ENCODE assay signal across 24 cellular contexts in genomic region chr11:34514597-34514996, GRCh38. TPM values are rescaled to one million over a fixed set of nuclear protein-coding genes. Genes with fewer than 3 reads are reported as not detected.
"Had no signal": no experiment of that assay in that cellular context is flagged by ENCODE, and none has a peak within 500 bp of the region (broad histone marks: within the 10 kb centered on the region; RNA-seq: fewer than 3 reads in every experiment).

No MANE protein-coding gene starts in this region.

- DNase-seq: activated CD4-positive, alpha-beta memory T cell treated with anti-CD3 and anti-CD28 coated beads, Interleukin-2, amount 10 ng/mL, durations not matched to agents 7 days and 5 days; activated CD4-positive, alpha-beta T cell treated with anti-CD3 and anti-CD28 coated beads for 36 hours; activated effector memory CD4-positive, alpha-beta T cell treated with Interleukin-2 at 50 U/mL for 16 hours; activated naive CD4-positive, alpha-beta T cell treated with anti-CD3 and anti-CD28 coated beads, Interleukin-2, amount 50 U/mL, for 16 hours; activated T-cell treated with anti-CD3 and anti-CD28 coated beads, Interleukin-2, amount 50 U/mL, for 4 hours; dorsolateral prefrontal cortex; endodermal cell; kidney; left ventricle myocardium superior; mesenchymal stem cell; naive thymus-derived CD8-positive, alpha-beta T cell; stimulated activated CD4-positive, alpha-beta T cell treated with anti-CD3 and anti-CD28 coated beads, Interleukin-15, amount 100 ng/mL, for 24 hours; stimulated activated CD4-positive, alpha-beta T cell treated with anti-CD3 and anti-CD28 coated beads, Interleukin-4, amount 100 ng/mL, for 1 hour; stimulated activated naive B cell treated with anti-CD40 and anti-IgM and Interleukin-4, amounts not matched to agents 10 μg/mL and 1 μg/mL and 100 μg/mL, for 72 hours; T1000; thyroid gland had no signal

- H3K27me3 ChIP-seq: cardiac muscle cell, dorsolateral prefrontal cortex, gastroesophageal sphincter, thyroid gland, vagina had no signal

- ATAC-seq: activated CD4-positive, alpha-beta T cell treated with anti-CD3 and anti-CD28 coated beads for 36 hours; activated T-cell treated with anti-CD3 and anti-CD28 coated beads, Interleukin-2, amount 50 U/mL, for 4 hours; gastroesophageal sphincter; left ventricle myocardium superior; naive thymus-derived CD8-positive, alpha-beta T cell; stimulated activated naive B cell treated with anti-CD40 and anti-IgM and Interleukin-4, amounts not matched to agents 10 μg/mL and 1 μg/mL and 100 μg/mL, for 72 hours had no signal

- H3K9me3 ChIP-seq: gastroesophageal sphincter, neutrophil, thyroid gland, vagina had no signal

- H3K36me3 ChIP-seq: cardiac muscle cell, gastroesophageal sphincter, neutrophil, thyroid gland, vagina had no signal

- H3K4me1 ChIP-seq: gastroesophageal sphincter, thyroid gland, vagina had no signal

- H3K4me3 ChIP-seq: cardiac muscle cell, gastroesophageal sphincter, skin epidermis, thyroid gland, vagina had no signal

- H3K27ac ChIP-seq: cardiac muscle cell, dorsolateral prefrontal cortex, gastroesophageal sphincter, neutrophil, skin epidermis, thyroid gland, vagina had no signal

RNA-seq across cellular contexts. Expression of gene ELF5, which starts 1.0 kb away (rescaled TPM):
- total RNA-seq: activated CD4-positive, alpha-beta memory T cell treated with anti-CD3 and anti-CD28 coated beads, Interleukin-2, amount 10 ng/mL, durations not matched to agents 7 days and 5 days; activated CD4-positive, alpha-beta T cell treated with anti-CD3 and anti-CD28 coated beads for 36 hours; activated T-cell treated with anti-CD3 and anti-CD28 coated beads, Interleukin-2, amount 50 U/mL, for 4 hours; astrocyte; cardiac muscle cell; endodermal cell; epithelial cell of proximal tubule; left ventricle myocardium superior; naive thymus-derived CD8-positive, alpha-beta T cell; posterior vena cava; thyroid gland; vagina had no signal
